17 cellular contexts compared by ENCODE assay signal in the genomic region with DNA sequence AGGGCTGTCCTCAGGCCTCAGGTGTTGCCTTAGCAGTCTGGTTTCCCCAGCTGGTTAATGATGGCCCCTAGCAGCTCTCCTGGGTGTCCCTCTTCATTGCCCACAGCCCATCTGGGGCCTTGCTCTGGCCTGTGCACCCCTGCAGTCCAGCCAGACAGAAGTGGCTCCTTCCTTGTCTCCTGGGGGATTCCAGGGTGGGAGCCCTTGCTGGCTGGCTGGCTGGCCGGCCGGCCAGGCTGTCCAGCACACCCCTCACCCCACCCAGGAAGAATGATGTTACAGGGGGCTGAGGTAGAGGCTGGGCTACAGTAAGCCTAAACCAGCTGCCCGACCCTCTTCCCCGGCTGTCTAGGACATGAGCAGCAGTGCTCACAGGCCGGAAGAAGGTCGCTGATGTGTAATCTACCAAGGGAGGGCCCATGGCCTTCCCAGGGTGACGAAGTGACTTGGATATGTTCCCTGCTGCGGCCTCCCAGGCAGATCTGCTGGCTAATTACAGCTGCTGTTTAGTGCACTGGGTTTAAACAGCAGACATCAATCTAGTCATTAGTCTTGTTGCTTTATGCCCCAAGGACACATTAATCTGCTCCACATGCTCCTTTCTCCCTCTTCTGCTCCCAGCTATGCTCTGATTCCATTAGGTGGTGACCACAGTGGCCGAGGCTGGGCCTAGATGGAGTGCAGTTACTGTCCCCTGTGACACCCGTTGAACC. TPM values are rescaled to one million over a fixed set of nuclear protein-coding genes. Genes with fewer than 3 reads are reported as not detected.
DNase-seq lines count a peak whose midpoint lies in the region; ATAC-seq and TF ChIP-seq lines count a peak whose summit lies in the region.
"Had no signal": no experiment of that assay in that cellular context is flagged by ENCODE, and none has a peak within 500 bp of the region (broad histone marks: within the 10 kb centered on the region; RNA-seq: fewer than 3 reads in every experiment).

No MANE protein-coding gene starts in this region.

- no peaks in the 10 kb centered on the region for H3K27me3 Mint-ChIP-seq in activated CD8-positive, alpha-beta memory T cell treated with anti-CD3 and anti-CD28 coated beads, Interleukin-2, amount 10 ng/mL, durations not matched to agents 7 days and 5 days

- H3K27ac Mint-ChIP-seq in activated CD8-positive, alpha-beta memory T cell treated with anti-CD3 and anti-CD28 coated beads, Interleukin-2, amount 10 ng/mL, durations not matched to agents 7 days and 5 days = no peak overlapping the region

- peak; percentile 52 for DNase-seq in AG08396 (ENCODE audit: low spot score)
- DNase-seq in NCI-H1417 treated with DMSO at 0.1 percent for 48 hours (lab: John Stamatoyannopoulos, UW) = peak; percentile 78
- peak; percentile 52 for DNase-seq in epidermal melanocyte (ENCODE audit: insufficient read length, low spot score)
- peak in 2 of 3 donors; percentile 27 to 43 for DNase-seq in mucosa of descending colon
- DNase-seq in activated CD8-positive, alpha-beta memory T cell treated with anti-CD3 and anti-CD28 coated beads, Interleukin-2, amount 10 ng/mL, durations not matched to agents 7 days and 5 days = no peak
- DNase-seq in activated CD4-positive, alpha-beta T cell treated with anti-CD3 and anti-CD28 coated beads, Interleukin-2, amount 50 U/mL, for 4 hours = no peak
- no peak for DNase-seq in ureter (ENCODE audit: low spot score)
- DNase-seq: AML-193, midbrain, PC-3, SW 1271 had no signal

- no peaks in the 10 kb centered on the region for H3K4me1 Mint-ChIP-seq in activated CD8-positive, alpha-beta memory T cell treated with anti-CD3 and anti-CD28 coated beads, Interleukin-2, amount 10 ng/mL, durations not matched to agents 7 days and 5 days

- peaks cover 8% of the 10 kb centered on the region for H3K36me3 Mint-ChIP-seq in activated CD8-positive, alpha-beta memory T cell treated with anti-CD3 and anti-CD28 coated beads, Interleukin-2, amount 10 ng/mL, durations not matched to agents 7 days and 5 days

- no peaks in the 10 kb centered on the region for H3K9me3 ChIP-seq in mucosa of descending colon
- H3K9me3 ChIP-seq: esophagus muscularis mucosa, thoracic aorta had no signal

- no peaks in the 10 kb centered on the region for H3K36me3 ChIP-seq in mucosa of descending colon (ENCODE audit: low read depth)

- intact Hi-C loops in mucosa of descending colon (cut with DNase I, micrococcal nuclease) = no loop called here

- H3K4me3 Mint-ChIP-seq in activated CD8-positive, alpha-beta memory T cell treated with anti-CD3 and anti-CD28 coated beads, Interleukin-2, amount 10 ng/mL, durations not matched to agents 7 days and 5 days = no peak overlapping the region

- no peak overlapping the region for H3K4me3 ChIP-seq in mucosa of descending colon
- H3K4me3 ChIP-seq: esophagus muscularis mucosa, thoracic aorta had no signal

- no peaks in the 10 kb centered on the region for H3K9me3 Mint-ChIP-seq in activated CD8-positive, alpha-beta memory T cell treated with anti-CD3 and anti-CD28 coated beads, Interleukin-2, amount 10 ng/mL, durations not matched to agents 7 days and 5 days (ENCODE audit: low read depth)

- H3K4me1 ChIP-seq in mucosa of descending colon (ENCODE audit: low read depth) = no peaks in the 10 kb centered on the region
- H3K4me1 ChIP-seq: esophagus muscularis mucosa had no signal

- ATAC-seq in mucosa of descending colon (peak; percentile 39), GM21390 (IDR thresholded peaks at IDR 0.05; ENCODE audit: unreplicated experiment) (no peak)
- no peak for ATAC-seq in activated CD8-positive, alpha-beta memory T cell treated with anti-CD3 and anti-CD28 coated beads, Interleukin-2, amount 10 ng/mL, durations not matched to agents 7 days and 5 days
- ATAC-seq: activated CD4-positive, CD25-positive, alpha-beta regulatory T cell treated with anti-CD3 and anti-CD28 coated beads, Interleukin-2, amount 50 U/mL, for 24 hours; PC-3 had no signal

- CTCF ChIA-PET in activated CD8-positive, alpha-beta memory T cell treated with anti-CD3 and anti-CD28 coated beads, Interleukin-2, amount 10 ng/mL, durations not matched to agents 7 days and 5 days (lab: Charles Lee) = no interaction called here

- TF ChIP-seq CTCF in mucosa of descending colon (IDR thresholded peaks at IDR 0.05) = no peak

RNA-seq across cellular contexts. Expression of a gene that starts 53.8 kb away (rescaled TPM):
- total RNA-seq in mucosa of descending colon (1 to 10 TPM in 2 of 3 donors, under 1 TPM in 1; 0.26 to 7.6 (median 1.1) TPM), ureter (1.3 TPM)
- not detected for total RNA-seq in activated CD8-positive, alpha-beta memory T cell treated with anti-CD3 and anti-CD28 coated beads, Interleukin-2, amount 10 ng/mL, durations not matched to agents 7 days and 5 days
- total RNA-seq: HT1080, NCI-H460 had no signal

Comparison
In these comparisons a context has a peak if more than half of its experiments do, and no peak if none do; other contexts are left out.
1. DNase-seq: peak in AG08396 (single experiment), NCI-H1417 treated with DMSO at 0.1 percent for 48 hours (single experiment), epidermal melanocyte (single experiment) and mucosa of descending colon (2 of 3); none in activated CD8-positive, alpha-beta memory T cell treated with anti-CD3 and anti-CD28 coated beads, Interleukin-2, amount 10 ng/mL, durations not matched to agents 7 days and 5 days (single experiment), activated CD4-positive, alpha-beta T cell treated with anti-CD3 and anti-CD28 coated beads, Interleukin-2, amount 50 U/mL, for 4 hours (0 of 2) and ureter (single experiment).